ENCODE assay signal across 15 cellular contexts in the genomic region with DNA sequence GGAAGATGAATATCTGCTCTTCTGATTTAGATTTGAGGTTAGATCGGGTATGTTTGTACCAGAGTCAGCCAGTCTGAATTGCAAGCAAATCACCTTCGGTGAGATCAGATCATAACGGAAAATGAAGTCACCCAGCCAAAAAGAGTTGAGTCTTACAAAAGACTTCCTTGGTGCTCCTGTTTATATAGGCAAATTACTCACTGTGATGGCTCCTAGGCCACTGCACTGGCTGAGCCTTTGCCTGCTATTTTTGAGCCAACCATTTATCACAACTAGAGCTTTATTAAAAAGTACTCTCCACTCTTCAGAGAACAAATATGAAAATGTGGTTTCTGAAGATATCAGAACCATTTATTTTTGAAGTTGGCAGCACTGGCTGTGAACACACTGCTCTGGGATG.
A peak's percentile ranks its signal among the peaks of the same experiment; 100 is the strongest.
DNase-seq lines count a peak whose midpoint lies in the region; ATAC-seq, FAIRE-seq and TF ChIP-seq lines count a peak whose summit lies in the region.
"Had no signal": no experiment of that assay in that cellular context is flagged by ENCODE, and none has a peak within 500 bp of the region (broad histone marks: within the 10 kb centered on the region; RNA-seq: fewer than 3 reads in every experiment).

No MANE protein-coding gene starts in this region.

- no peak for TF ChIP-seq POLR2A in H54 (IDR thresholded peaks at IDR 0.05; ENCODE audit: low read depth, low read length)

- H3K36me3 ChIP-seq in left lung: no peaks in the 10 kb centered on the region

- no peak overlapping the region for H3K27ac ChIP-seq in left lung
- H3K27ac ChIP-seq: GM23248 had no signal

- no peak overlapping the region for H3K27ac Mint-ChIP-seq in activated T-cell treated with anti-CD3 and anti-CD28 coated beads, Interleukin-2, amount 50 U/mL, for 72 hours
- H3K27ac Mint-ChIP-seq in stimulated activated naive B cell treated with anti-CD40 and anti-IgM and Interleukin-4, amounts not matched to agents 10 μg/mL and 1 μg/mL and 100 μg/mL, for 72 hours: no peak overlapping the region
- H3K27ac Mint-ChIP-seq: B cell; CD4-positive, alpha-beta T cell had no signal

- H3K9me3 ChIP-seq in left lung: no peaks in the 10 kb centered on the region
- H3K9me3 ChIP-seq: SK-N-SH had no signal

- intact Hi-C loops in left lung (cut with DNase I): no loop called here

- H3K4me1 ChIP-seq in left lung: no peaks in the 10 kb centered on the region

- peaks cover 2% of the 10 kb centered on the region in 2 donors for H3K9me3 Mint-ChIP-seq in activated T-cell treated with anti-CD3 and anti-CD28 coated beads, Interleukin-2, amount 50 U/mL, for 72 hours
- peaks cover 2 to 11% of the 10 kb centered on the region in 2 donors for H3K9me3 Mint-ChIP-seq in stimulated activated naive B cell treated with anti-CD40 and anti-IgM and Interleukin-4, amounts not matched to agents 10 μg/mL and 1 μg/mL and 100 μg/mL, for 72 hours
- H3K9me3 Mint-ChIP-seq: CD4-positive, alpha-beta T cell had no signal

- no peaks in the 10 kb centered on the region for H3K4me1 Mint-ChIP-seq in activated T-cell treated with anti-CD3 and anti-CD28 coated beads, Interleukin-2, amount 50 U/mL, for 72 hours (ENCODE audit: low read depth)
- H3K4me1 Mint-ChIP-seq in stimulated activated naive B cell treated with anti-CD40 and anti-IgM and Interleukin-4, amounts not matched to agents 10 μg/mL and 1 μg/mL and 100 μg/mL, for 72 hours: no peaks in the 10 kb centered on the region
- H3K4me1 Mint-ChIP-seq: B cell had no signal

- peaks cover 0 to 2% of the 10 kb centered on the region in 2 donors for H3K36me3 Mint-ChIP-seq in activated T-cell treated with anti-CD3 and anti-CD28 coated beads, Interleukin-2, amount 50 U/mL, for 72 hours (ENCODE audit: insufficient read depth in 2 of 2)
- no peaks in the 10 kb centered on the region for H3K36me3 Mint-ChIP-seq in stimulated activated naive B cell treated with anti-CD40 and anti-IgM and Interleukin-4, amounts not matched to agents 10 μg/mL and 1 μg/mL and 100 μg/mL, for 72 hours

- peaks cover 49% of the 10 kb centered on the region for H3K27me3 Mint-ChIP-seq in activated T-cell treated with anti-CD3 and anti-CD28 coated beads, Interleukin-2, amount 50 U/mL, for 72 hours (ENCODE audit: low read depth)
- peaks cover 3 to 6% of the 10 kb centered on the region in 2 donors for H3K27me3 Mint-ChIP-seq in stimulated activated naive B cell treated with anti-CD40 and anti-IgM and Interleukin-4, amounts not matched to agents 10 μg/mL and 1 μg/mL and 100 μg/mL, for 72 hours

- peak; percentile 53 for ATAC-seq in left lung
- ATAC-seq in activated T-cell treated with anti-CD3 and anti-CD28 coated beads, Interleukin-2, amount 50 U/mL, for 72 hours (replicated peaks in 1 of 2): no peak
- ATAC-seq in stimulated activated naive B cell treated with anti-CD40 and anti-IgM and Interleukin-4, amounts not matched to agents 10 μg/mL and 1 μg/mL and 100 μg/mL, for 72 hours (replicated peaks): no peak
- ATAC-seq: Panc1 had no signal

- TF ChIP-seq CTCF in left lung (IDR thresholded peaks at IDR 0.05): no peak

- FAIRE-seq in H54 (lab: Jason Lieb, UNC): peak; percentile 36

- H3K4me3 Mint-ChIP-seq in activated T-cell treated with anti-CD3 and anti-CD28 coated beads, Interleukin-2, amount 50 U/mL, for 72 hours: no peak overlapping the region
- no peak overlapping the region for H3K4me3 Mint-ChIP-seq in stimulated activated naive B cell treated with anti-CD40 and anti-IgM and Interleukin-4, amounts not matched to agents 10 μg/mL and 1 μg/mL and 100 μg/mL, for 72 hours
- H3K4me3 Mint-ChIP-seq: B cell; CD4-positive, alpha-beta T cell had no signal

- H3K4me3 ChIP-seq in left lung: no peak overlapping the region
- H3K4me3 ChIP-seq: GM23248 had no signal

- DNase-seq in DMS53 (lab: John Stamatoyannopoulos, UW) (peak; percentile 3), H54 (ENCODE audit: insufficient read length, low spot score) (no peak), NCI-H526 treated with DMSO at 0.1 percent for 48 hours (lab: John Stamatoyannopoulos, UW) (peak; percentile 60), left lung (no peak)
- no peak for DNase-seq in activated T-cell treated with anti-CD3 and anti-CD28 coated beads, Interleukin-2, amount 50 U/mL, for 72 hours
- no peak for DNase-seq in activated CD4-positive, alpha-beta T cell treated with anti-CD3 and anti-CD28 coated beads, Interleukin-2, amount 50 U/mL, for 1 hour
- DNase-seq in stimulated activated naive B cell treated with anti-CD40 and anti-IgM and Interleukin-4, amounts not matched to agents 10 μg/mL and 1 μg/mL and 100 μg/mL, for 72 hours: no peak
- DNase-seq: CD4-positive, alpha-beta T cell; GF-D8; GM23248; NCI-H1105 treated with DMSO at 0.1 percent for 48 hours; Right ventricle myocardium superior; SK-N-SH had no signal

- H3K27me3 ChIP-seq in left lung: no peaks in the 10 kb centered on the region

Comparison
In these comparisons a context has a peak if more than half of its experiments do, and no peak if none do; other contexts are left out.
1. DNase-seq: peak in DMS53 (single experiment) and NCI-H526 treated with DMSO at 0.1 percent for 48 hours (single experiment); none in H54 (single experiment), left lung (0 of 2), activated T-cell treated with anti-CD3 and anti-CD28 coated beads, Interleukin-2, amount 50 U/mL, for 72 hours (0 of 2), activated CD4-positive, alpha-beta T cell treated with anti-CD3 and anti-CD28 coated beads, Interleukin-2, amount 50 U/mL, for 1 hour (single experiment) and stimulated activated naive B cell treated with anti-CD40 and anti-IgM and Interleukin-4, amounts not matched to agents 10 μg/mL and 1 μg/mL and 100 μg/mL, for 72 hours (single experiment).